ENCODE assay signal across 8 cellular contexts in genomic region chr1:175319112-175319911, GRCh38.
DNase-seq lines count a peak whose midpoint lies in the region; ATAC-seq and TF ChIP-seq lines count a peak whose summit lies in the region.

No MANE protein-coding gene starts in this region.

- no peaks in the 10 kb centered on the region for H3K9me2 ChIP-seq in GM23248 (ENCODE audit: insufficient read depth)

- no peak overlapping the region for H2AFZ ChIP-seq in GM23248

- TF ChIP-seq CTCF in sigmoid colon (IDR thresholded peaks at IDR 0.05), result peak; percentile 41 to 81 (median 74)

- TF ChIP-seq POLR2A in sigmoid colon (IDR thresholded peaks at IDR 0.05), result no peak

- no peaks in the 10 kb centered on the region for H3K79me2 ChIP-seq in GM23248 (ENCODE audit: insufficient read depth)

- intact Hi-C loops in sigmoid colon (cut with DNase I), result loop anchor here (1.0 to 5.0 kb wide), 2 partner anchors 52 to 167 kb away; no protein-coding TSS in a partner anchor

- no peaks in the 10 kb centered on the region; the same call in 1 of the 2 replicates for H3K27me3 ChIP-seq in GM23248 (replicated peaks; ENCODE audit: insufficient read depth)
- no peaks in the 10 kb centered on the region for H3K27me3 ChIP-seq in sigmoid colon

- 19% methylated on average over 6 of the region's 6 CpGs for WGBS in GM23248 (ENCODE audit: low coverage in 1 of 2, low lambda C conversion rate in 2 of 2, missing lambda C conversion rate in 2 of 2), 2 experiments
- WGBS in sigmoid colon, 2 donors, result 15 to 16% methylated on average over 6 of the region's 6 CpGs

- TF ChIP-seq EP300 in sigmoid colon (IDR thresholded peaks at IDR 0.05), result no peak

- no peak overlapping the region for H3K4me2 ChIP-seq in GM23248 (ENCODE audit: unreplicated experiment)

- no peak overlapping the region for H3K9ac ChIP-seq in GM23248

- H3K4me3 ChIP-seq in GM23248 (no peak overlapping the region), sigmoid colon (no peak overlapping the region)

- no peaks in the 10 kb centered on the region for H4K20me1 ChIP-seq in GM23248 (ENCODE audit: insufficient read depth)

- no peaks in the 10 kb centered on the region for H3F3A ChIP-seq in GM23248 (ENCODE audit: insufficient read depth)

- H3K9me3 ChIP-seq in GM23248 (ENCODE audit: low read depth) (no peaks in the 10 kb centered on the region), sigmoid colon (no peaks in the 10 kb centered on the region)

- in situ Hi-C loops in GM23248 (cut with MboI), result loop anchor here (10.0 kb wide), 1 partner anchor 285 kb away; no protein-coding TSS in a partner anchor

- H3K4me1 ChIP-seq in GM23248 (ENCODE audit: insufficient read depth) (no peaks in the 10 kb centered on the region), sigmoid colon (peaks cover 0 to 15% (median 13%) of the 10 kb centered on the region in 4 donors)

- no peak for ATAC-seq in GM21423 (IDR thresholded peaks at IDR 0.05; ENCODE audit: unreplicated experiment)

- H3K27ac ChIP-seq in GM23248 (no peak overlapping the region), sigmoid colon (peak overlapping the region; percentile 43 to 67 (median 58))

- H3K36me3 ChIP-seq in GM23248 (ENCODE audit: low read depth) (no peaks in the 10 kb centered on the region), sigmoid colon (no peaks in the 10 kb centered on the region)

- DNase-seq in DMS153 treated with DMSO at 0.1 percent for 48 hours (lab: John Stamatoyannopoulos, UW; ENCODE audit: unreplicated experiment) (peak; percentile 64), GM23248 (peak; percentile 83), NAMALWA (ENCODE audit: low spot score) (peak; percentile 88), T-helper 2 cell (peak; percentile 29 to 69 (median 51)), amygdala (lab: John Stamatoyannopoulos, UW) (peak in 42 of 56 donors; percentile 1 to 61 (median 30)), hepatic stellate cell (ENCODE audit: low spot score) (peak; percentile 70), sigmoid colon (peak; percentile 90)

Comparison
In these comparisons a context has a peak if more than half of its experiments do, and no peak if none do; other contexts are left out.
1. DNase-seq: peak in every context shown above with its lines; median percentile 90 in sigmoid colon; 88 in NAMALWA; 83 in GM23248; 70 in hepatic stellate cell; 64 in DMS153 treated with DMSO at 0.1 percent for 48 hours; 51 in T-helper 2 cell; 30 in amygdala.